Comparison of ENCODE assay signal across 1 cellular context in the genomic region with DNA sequence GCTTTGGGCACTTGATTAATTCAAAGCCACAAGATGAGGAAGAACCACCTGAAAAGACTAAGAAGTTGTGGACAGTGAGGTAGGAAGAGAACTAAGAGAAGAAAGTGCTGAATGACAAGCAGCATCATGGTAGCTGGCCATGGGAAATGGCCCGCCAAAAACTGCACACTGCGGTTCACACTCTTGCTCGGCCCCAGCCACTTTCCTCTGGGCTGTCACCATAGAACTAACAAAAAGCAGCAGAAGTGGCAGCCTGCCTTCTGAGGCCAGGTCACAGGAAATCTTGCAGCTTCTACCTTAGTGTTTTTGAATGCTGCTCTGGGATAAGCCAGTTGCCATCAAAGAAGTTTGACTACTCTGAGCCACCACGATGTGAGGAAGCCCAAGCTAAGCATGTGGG.
A peak's percentile ranks its signal among the peaks of the same experiment; 100 is the strongest.
TF ChIP-seq lines count a peak whose summit lies in the region.

No MANE protein-coding gene starts in this region.

TF ChIP-seq in HepG2, 621 proteins besides CTCF, POLR2A, EP300 and RAD21:
- TF ChIP-seq ZNF747 (CRISPR knock-in tag; IDR thresholded peaks at IDR 0.05; ENCODE audit: borderline replicate concordance) (0 out of 2 replicates have a peak, but pooled peaks have one; percentile 31), ZNF251 (CRISPR knock-in tag; IDR thresholded peaks at IDR 0.05) (no peak), MEIS1 (CRISPR knock-in tag; IDR thresholded peaks at IDR 0.05; ENCODE audit: borderline replicate concordance) (no peak)
